ENCODE assay signal across 8 cellular contexts in the genomic region with DNA sequence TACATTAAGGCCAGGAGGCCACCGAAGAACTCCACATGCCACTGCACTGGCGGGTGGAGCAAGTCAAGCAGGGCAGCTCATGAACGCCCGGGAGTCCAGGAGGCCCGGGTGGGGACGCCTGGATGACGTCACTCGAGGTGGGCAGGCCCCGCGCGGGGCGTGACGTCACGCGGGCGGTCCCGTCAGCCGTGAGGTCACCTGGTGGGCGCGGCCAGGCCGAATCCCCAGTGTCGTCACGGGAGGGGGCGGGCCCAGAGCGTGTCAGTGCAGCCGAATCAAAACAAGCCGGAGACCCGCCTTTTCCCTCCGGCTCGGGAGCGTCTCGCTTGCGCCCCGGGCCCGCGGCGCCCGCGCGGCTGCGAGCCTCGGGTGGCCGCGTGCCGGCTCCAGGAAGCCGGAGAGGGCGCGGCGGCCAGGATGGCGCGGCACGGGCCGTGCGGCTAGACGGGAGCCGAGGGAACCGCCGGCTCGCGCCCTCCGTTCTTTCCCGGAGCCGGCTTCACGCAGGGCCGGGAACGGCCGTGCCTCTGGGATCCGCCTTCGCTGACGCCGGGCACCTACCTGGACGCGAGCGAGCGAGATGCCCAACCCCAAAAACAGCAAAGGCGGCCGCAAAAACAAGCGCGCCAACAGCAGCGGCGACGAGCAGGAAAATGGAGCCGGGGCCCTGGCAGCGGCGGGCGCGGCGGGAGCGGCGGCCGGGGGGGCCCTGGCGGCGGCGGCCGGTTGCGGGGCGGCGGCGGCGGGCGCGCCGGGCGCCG. TPM values are rescaled to one million over a fixed set of nuclear protein-coding genes. Genes with fewer than 3 reads are reported as not detected.
A peak's percentile ranks its signal among the peaks of the same experiment; 100 is the strongest.
DNase-seq lines count a peak whose midpoint lies in the region; ATAC-seq and TF ChIP-seq lines count a peak whose summit lies in the region.

A gene with protein sequence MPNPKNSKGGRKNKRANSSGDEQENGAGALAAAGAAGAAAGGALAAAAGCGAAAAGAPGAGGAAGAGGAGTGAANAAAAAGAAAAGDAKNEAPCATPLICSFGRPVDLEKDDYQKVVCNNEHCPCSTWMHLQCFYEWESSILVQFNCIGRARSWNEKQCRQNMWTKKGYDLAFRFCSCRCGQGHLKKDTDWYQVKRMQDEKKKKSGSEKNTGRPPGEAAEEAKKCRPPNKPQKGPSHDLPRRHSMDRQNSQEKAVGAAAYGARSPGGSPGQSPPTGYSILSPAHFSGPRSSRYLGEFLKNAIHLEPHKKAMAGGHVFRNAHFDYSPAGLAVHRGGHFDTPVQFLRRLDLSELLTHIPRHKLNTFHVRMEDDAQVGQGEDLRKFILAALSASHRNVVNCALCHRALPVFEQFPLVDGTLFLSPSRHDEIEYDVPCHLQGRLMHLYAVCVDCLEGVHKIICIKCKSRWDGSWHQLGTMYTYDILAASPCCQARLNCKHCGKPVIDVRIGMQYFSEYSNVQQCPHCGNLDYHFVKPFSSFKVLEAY (plus strand): TSS at position 264 of the 761 bp plus-strand sequence. CDS start 317 bp downstream, at position 581.

- H3K4me3 ChIP-seq in GM12865 (ENCODE audit: low read depth, low read length) (peak within 1 kb of the TSS; percentile 85), ovary (peak within 1 kb of the TSS; percentile 87), thymus (ENCODE audit: low read length) (peak within 1 kb of the TSS; percentile 77)

- H3K27me3 ChIP-seq in ovary (no peaks in the 10 kb centered on the region), thymus (ENCODE audit: control insufficient read depth, insufficient read depth) (no peaks in the 10 kb centered on the region)

- peak within 1 kb of the TSS; percentile 97 to 98 for H3K27ac ChIP-seq in ovary
- peak within 1 kb of the TSS; percentile 98 for H3K27ac ChIP-seq in thymus (ENCODE audit: low read depth)

- TF ChIP-seq EP300 in ovary (IDR thresholded peaks at IDR 0.05): peak; percentile 61

- DNase-seq in GM12865 (ENCODE audit: low read depth): peak; percentile 95
- DNase-seq in NCI-H128 (lab: John Stamatoyannopoulos, UW; ENCODE audit: unreplicated experiment): peak; percentile 68
- DNase-seq in SW 1271 (lab: John Stamatoyannopoulos, UW): peak; percentile 46 to 86
- DNase-seq in activated naive CD8-positive, alpha-beta T cell treated with anti-CD3 and anti-CD28 coated beads, Interleukin-2, amount 50 U/mL, for 16 hours (ENCODE audit: low read depth, low spot score): peak; percentile 100
- DNase-seq in Right ventricle myocardium inferior (ENCODE audit: missing footprints): peak; percentile 99
- peak; percentile 99 for DNase-seq in ovary

- intact Hi-C loops in Right ventricle myocardium inferior (cut with DNase I) (loop anchor here (1.0 to 5.0 kb wide), 2 partner anchors 116 to 152 kb away; no protein-coding TSS in a partner anchor), ovary (cut with DNase I) (loop anchor here in 2 of 4 donors (10.0 kb wide), 1 partner anchor 230 kb away; no protein-coding TSS in a partner anchor)

- H3K36me3 ChIP-seq in ovary (no peaks in the 10 kb centered on the region), thymus (ENCODE audit: control insufficient read depth, insufficient read depth) (no peaks in the 10 kb centered on the region)

- peak; percentile 87 for TF ChIP-seq POLR2A in ovary (IDR thresholded peaks at IDR 0.05)

- ATAC-seq in HG02759 (IDR thresholded peaks at IDR 0.05; ENCODE audit: unreplicated experiment): peak; percentile 87
- peak; percentile 94 for ATAC-seq in Right ventricle myocardium inferior

- WGBS in ovary, 3 donors: 1% methylated on average over 53 to 105 of the region's 105 CpGs
- 2% methylated on average over 105 of the region's 105 CpGs for WGBS in thymus

- TF ChIP-seq CTCF in GM12865 (IDR thresholded peaks at IDR 0.05; ENCODE audit: insufficient read depth, low read depth, low read length, missing control alignments): no peak
- TF ChIP-seq CTCF in ovary (IDR thresholded peaks at IDR 0.05): peak in 2 of 3 donors; percentile 45 to 49

- H3K9me3 ChIP-seq in ovary (no peaks in the 10 kb centered on the region), thymus (ENCODE audit: control insufficient read depth) (no peaks in the 10 kb centered on the region)

- H3K4me1 ChIP-seq in ovary (ENCODE audit: insufficient read depth) (peaks cover 15% of the 10 kb centered on the region), thymus (ENCODE audit: control insufficient read depth, insufficient read depth, low read length) (peaks cover 14% of the 10 kb centered on the region)

RNA-seq across cellular contexts. Expression of the gene that starts here (rescaled TPM):
- total RNA-seq in Right ventricle myocardium inferior (54.9 TPM), ovary (10 to 100 TPM; 19.9 to 41.7 (median 23.6) TPM)
- polyA plus RNA-seq in ovary (10 to 100 TPM; 12.0 to 14.2 TPM), thymus (36.0 TPM)

Comparison
In these comparisons a context has a peak if more than half of its experiments do, and no peak if none do; other contexts are left out.
1. Peak in every context shown above with its lines: DNase-seq, ATAC-seq, H3K4me3 ChIP-seq and H3K27ac ChIP-seq.